Comparison of ENCODE assay signal across 8 cellular contexts in genomic region chr6:39029156-39030011, GRCh38.
A peak's percentile ranks its signal among the peaks of the same experiment; 100 is the strongest.
DNase-seq lines count a peak whose midpoint lies in the region; ATAC-seq and TF ChIP-seq lines count a peak whose summit lies in the region.

No MANE protein-coding gene starts in this region.

- peak; percentile 53 for ATAC-seq in GM19035 (IDR thresholded peaks at IDR 0.05; ENCODE audit: unreplicated experiment)
- peak; percentile 65 for ATAC-seq in stimulated activated memory B cell treated with anti-CD40 and anti-IgM and Interleukin-4, amounts not matched to agents 10 μg/mL and 1 μg/mL and 100 μg/mL, for 72 hours
- ATAC-seq in GM18909 (IDR thresholded peaks at IDR 0.05; ENCODE audit: poor library complexity, unreplicated experiment) = no peak
- no peak for ATAC-seq in HG03521 (IDR thresholded peaks at IDR 0.05; ENCODE audit: unreplicated experiment)

- DNase-seq in AG09319 (ENCODE audit: extremely low read depth, low read depth) (no peak), NCI-H2171 treated with DMSO at 0.1 percent for 48 hours (lab: John Stamatoyannopoulos, UW) (peak; percentile 13), islet precursor cell (peak; percentile 71)
- DNase-seq in activated gamma-delta T cell treated with anti-CD3 and anti-CD28 coated beads, Interleukin-2, amount 50 U/mL, for 16 hours (ENCODE audit: low read depth) = peak; percentile 11

- no peaks in the 10 kb centered on the region for H3K36me3 Mint-ChIP-seq in stimulated activated memory B cell treated with anti-CD40 and anti-IgM and Interleukin-4, amounts not matched to agents 10 μg/mL and 1 μg/mL and 100 μg/mL, for 72 hours

- TF ChIP-seq CTCF in AG09319 (IDR thresholded peaks at IDR 0.05; ENCODE audit: low read depth, low read length) = peak; percentile 69

- H3K27me3 Mint-ChIP-seq in stimulated activated memory B cell treated with anti-CD40 and anti-IgM and Interleukin-4, amounts not matched to agents 10 μg/mL and 1 μg/mL and 100 μg/mL, for 72 hours = peaks cover 23% of the 10 kb centered on the region

- H3K4me3 Mint-ChIP-seq in stimulated activated memory B cell treated with anti-CD40 and anti-IgM and Interleukin-4, amounts not matched to agents 10 μg/mL and 1 μg/mL and 100 μg/mL, for 72 hours = no peak overlapping the region

- no peaks in the 10 kb centered on the region for H3K4me1 Mint-ChIP-seq in stimulated activated memory B cell treated with anti-CD40 and anti-IgM and Interleukin-4, amounts not matched to agents 10 μg/mL and 1 μg/mL and 100 μg/mL, for 72 hours

- no peak overlapping the region for H3K27ac Mint-ChIP-seq in stimulated activated memory B cell treated with anti-CD40 and anti-IgM and Interleukin-4, amounts not matched to agents 10 μg/mL and 1 μg/mL and 100 μg/mL, for 72 hours

- no peaks in the 10 kb centered on the region for H3K9me3 Mint-ChIP-seq in stimulated activated memory B cell treated with anti-CD40 and anti-IgM and Interleukin-4, amounts not matched to agents 10 μg/mL and 1 μg/mL and 100 μg/mL, for 72 hours

Comparison
In these comparisons a context has a peak if more than half of its experiments do, and no peak if none do; other contexts are left out.
1. ATAC-seq: peak in GM19035 (single experiment) and stimulated activated memory B cell treated with anti-CD40 and anti-IgM and Interleukin-4, amounts not matched to agents 10 μg/mL and 1 μg/mL and 100 μg/mL, for 72 hours (single experiment); none in GM18909 (single experiment) and HG03521 (single experiment).